8 cellular contexts compared by ENCODE assay signal in genomic region chr1:67429011-67429527, GRCh38. TPM values are rescaled to one million over a fixed set of nuclear protein-coding genes. Genes with fewer than 3 reads are reported as not detected.
DNase-seq lines count a peak whose midpoint lies in the region; ATAC-seq and TF ChIP-seq lines count a peak whose summit lies in the region.

No MANE protein-coding gene starts in this region.

- ATAC-seq in central memory CD8-positive, alpha-beta T cell (replicated peaks; ENCODE audit: extremely low read depth, poor library complexity, severe bottlenecking) = no peak
- ATAC-seq in stimulated activated effector memory CD8-positive, alpha-beta T cell treated with anti-CD3 and anti-CD28 coated beads, Interleukin-12 subunit alpha, Interleukin-12 subunit beta, amount 100 ng/mL, for 72 hours = no peak
- ATAC-seq in HG03571 (IDR thresholded peaks at IDR 0.05; ENCODE audit: unreplicated experiment) = no peak

- peaks cover 55% of the 10 kb centered on the region for H3K4me1 Mint-ChIP-seq in T-helper 2 cell treated with Interferon-gamma antibody and Interleukin-4, amounts not matched to agents 5 μg/mL and 100 μg/mL, for 36 hours (ENCODE audit: low read depth)
- peaks cover 67% of the 10 kb centered on the region for H3K4me1 Mint-ChIP-seq in central memory CD8-positive, alpha-beta T cell
- H3K4me1 Mint-ChIP-seq in mesothelial cell of epicardium = peaks cover 48% of the 10 kb centered on the region
- peaks cover 50% of the 10 kb centered on the region for H3K4me1 Mint-ChIP-seq in stimulated activated effector memory CD8-positive, alpha-beta T cell treated with anti-CD3 and anti-CD28 coated beads, Interleukin-12 subunit alpha, Interleukin-12 subunit beta, amount 100 ng/mL, for 72 hours

- H3K27ac Mint-ChIP-seq in T-helper 2 cell treated with Interferon-gamma antibody and Interleukin-4, amounts not matched to agents 5 μg/mL and 100 μg/mL, for 36 hours = peak overlapping the region; percentile 97
- peak overlapping the region; percentile 97 for H3K27ac Mint-ChIP-seq in central memory CD8-positive, alpha-beta T cell (ENCODE audit: low read depth)
- H3K27ac Mint-ChIP-seq in mesothelial cell of epicardium = peak overlapping the region; percentile 95
- H3K27ac Mint-ChIP-seq in stimulated activated effector memory CD8-positive, alpha-beta T cell treated with anti-CD3 and anti-CD28 coated beads, Interleukin-12 subunit alpha, Interleukin-12 subunit beta, amount 100 ng/mL, for 72 hours = peak overlapping the region; percentile 100

- DNase-seq in activated CD4-positive, alpha-beta T cell treated with anti-CD3 and anti-CD28 coated beads for 24 hours (ENCODE audit: low read depth in 2 of 2) = peak; percentile 27 to 28
- DNase-seq in activated CD4-positive, alpha-beta T cell treated with anti-CD3 and anti-CD28 coated beads for 1 hour = no peak
- peak; percentile 27 for DNase-seq in T-helper 2 cell treated with Interferon-gamma antibody and Interleukin-4, amounts not matched to agents 5 μg/mL and 100 μg/mL, for 36 hours (ENCODE audit: low spot score)
- peak; percentile 18 to 32 for DNase-seq in central memory CD8-positive, alpha-beta T cell (ENCODE audit: low spot score in 2 of 2)
- DNase-seq in mesothelial cell of epicardium (ENCODE audit: low spot score in 2 of 2, unreplicated experiment in 2 of 2) (no peak), NCI-H187 treated with DMSO at 0.1 percent for 48 hours (lab: John Stamatoyannopoulos, UW) (no peak)
- peak; percentile 21 to 64 for DNase-seq in stimulated activated effector memory CD8-positive, alpha-beta T cell treated with anti-CD3 and anti-CD28 coated beads, Interleukin-12 subunit alpha, Interleukin-12 subunit beta, amount 100 ng/mL, for 72 hours (ENCODE audit: low spot score in 2 of 2)

- H3K36me3 Mint-ChIP-seq in T-helper 2 cell treated with Interferon-gamma antibody and Interleukin-4, amounts not matched to agents 5 μg/mL and 100 μg/mL, for 36 hours (ENCODE audit: low read depth) = peaks cover 51% of the 10 kb centered on the region
- H3K36me3 Mint-ChIP-seq in central memory CD8-positive, alpha-beta T cell (ENCODE audit: insufficient read depth) = peaks cover 51% of the 10 kb centered on the region
- peaks cover 17% of the 10 kb centered on the region for H3K36me3 Mint-ChIP-seq in mesothelial cell of epicardium
- H3K36me3 Mint-ChIP-seq in stimulated activated effector memory CD8-positive, alpha-beta T cell treated with anti-CD3 and anti-CD28 coated beads, Interleukin-12 subunit alpha, Interleukin-12 subunit beta, amount 100 ng/mL, for 72 hours = peaks cover 76% of the 10 kb centered on the region

- H3K27me3 Mint-ChIP-seq in T-helper 2 cell treated with Interferon-gamma antibody and Interleukin-4, amounts not matched to agents 5 μg/mL and 100 μg/mL, for 36 hours (ENCODE audit: low read depth) = no peaks in the 10 kb centered on the region
- H3K27me3 Mint-ChIP-seq in central memory CD8-positive, alpha-beta T cell = no peaks in the 10 kb centered on the region
- no peaks in the 10 kb centered on the region for H3K27me3 Mint-ChIP-seq in mesothelial cell of epicardium (ENCODE audit: low read depth)

- no peaks in the 10 kb centered on the region for H3K9me3 Mint-ChIP-seq in T-helper 2 cell treated with Interferon-gamma antibody and Interleukin-4, amounts not matched to agents 5 μg/mL and 100 μg/mL, for 36 hours
- no peaks in the 10 kb centered on the region for H3K9me3 Mint-ChIP-seq in central memory CD8-positive, alpha-beta T cell
- no peaks in the 10 kb centered on the region for H3K9me3 Mint-ChIP-seq in mesothelial cell of epicardium
- no peaks in the 10 kb centered on the region for H3K9me3 Mint-ChIP-seq in stimulated activated effector memory CD8-positive, alpha-beta T cell treated with anti-CD3 and anti-CD28 coated beads, Interleukin-12 subunit alpha, Interleukin-12 subunit beta, amount 100 ng/mL, for 72 hours

- H3K4me3 Mint-ChIP-seq in T-helper 2 cell treated with Interferon-gamma antibody and Interleukin-4, amounts not matched to agents 5 μg/mL and 100 μg/mL, for 36 hours = peak overlapping the region; percentile 92
- peak overlapping the region; percentile 96 for H3K4me3 Mint-ChIP-seq in central memory CD8-positive, alpha-beta T cell
- H3K4me3 Mint-ChIP-seq in mesothelial cell of epicardium = peak overlapping the region; percentile 100
- H3K4me3 Mint-ChIP-seq in stimulated activated effector memory CD8-positive, alpha-beta T cell treated with anti-CD3 and anti-CD28 coated beads, Interleukin-12 subunit alpha, Interleukin-12 subunit beta, amount 100 ng/mL, for 72 hours = peak overlapping the region; percentile 99

- TF ChIP-seq CTCF in mesothelial cell of epicardium (IDR thresholded peaks at IDR 0.05; ENCODE audit: unreplicated experiment) = no peak

RNA-seq across cellular contexts. Expression of gene SERBP1, which starts 1.1 kb away (rescaled TPM):
- 248 to 259 TPM (median 255 TPM) in 3 replicates for total RNA-seq in mesothelial cell of epicardium

Comparison
In these comparisons a context has a peak if more than half of its experiments do, and no peak if none do; other contexts are left out.
1. DNase-seq: peak in activated CD4-positive, alpha-beta T cell treated with anti-CD3 and anti-CD28 coated beads for 24 hours (2 of 2), T-helper 2 cell treated with Interferon-gamma antibody and Interleukin-4, amounts not matched to agents 5 μg/mL and 100 μg/mL, for 36 hours (single experiment), central memory CD8-positive, alpha-beta T cell (2 of 2) and stimulated activated effector memory CD8-positive, alpha-beta T cell treated with anti-CD3 and anti-CD28 coated beads, Interleukin-12 subunit alpha, Interleukin-12 subunit beta, amount 100 ng/mL, for 72 hours (2 of 2); none in activated CD4-positive, alpha-beta T cell treated with anti-CD3 and anti-CD28 coated beads for 1 hour (single experiment), mesothelial cell of epicardium (0 of 2) and NCI-H187 treated with DMSO at 0.1 percent for 48 hours (single experiment).
2. Peak in every context shown above with its lines, with median percentiles within 50 percentile points of each other: H3K27ac Mint-ChIP-seq and H3K4me3 Mint-ChIP-seq.